Comparison of ENCODE assay signal across 1 cellular context in the genomic region with DNA sequence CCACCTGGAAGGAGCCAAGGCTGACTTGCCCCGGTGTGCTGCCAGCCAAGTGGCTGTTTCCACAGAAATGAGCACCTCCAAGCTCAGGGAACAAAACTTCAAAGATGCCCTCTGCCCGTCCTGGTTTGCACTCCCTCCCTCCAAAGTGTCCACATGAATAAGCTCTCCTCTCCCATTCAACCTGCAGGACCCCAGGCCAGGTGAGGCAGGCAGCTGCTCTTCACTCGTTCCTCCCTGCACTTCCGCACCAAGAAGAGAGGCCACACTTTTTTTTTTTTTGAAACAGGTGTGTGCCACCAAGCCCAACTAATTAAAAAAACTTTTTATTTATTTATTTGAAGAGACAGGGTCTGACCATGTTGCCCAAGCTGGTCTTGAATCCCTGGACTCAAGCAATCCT.
TF ChIP-seq lines count a peak whose summit lies in the region.

No MANE protein-coding gene starts in this region.

TF ChIP-seq in GM23338, 12 proteins besides CTCF, POLR2A, EP300 and RAD21 (continued from another document):
- TF ChIP-seq, protein P1, sequence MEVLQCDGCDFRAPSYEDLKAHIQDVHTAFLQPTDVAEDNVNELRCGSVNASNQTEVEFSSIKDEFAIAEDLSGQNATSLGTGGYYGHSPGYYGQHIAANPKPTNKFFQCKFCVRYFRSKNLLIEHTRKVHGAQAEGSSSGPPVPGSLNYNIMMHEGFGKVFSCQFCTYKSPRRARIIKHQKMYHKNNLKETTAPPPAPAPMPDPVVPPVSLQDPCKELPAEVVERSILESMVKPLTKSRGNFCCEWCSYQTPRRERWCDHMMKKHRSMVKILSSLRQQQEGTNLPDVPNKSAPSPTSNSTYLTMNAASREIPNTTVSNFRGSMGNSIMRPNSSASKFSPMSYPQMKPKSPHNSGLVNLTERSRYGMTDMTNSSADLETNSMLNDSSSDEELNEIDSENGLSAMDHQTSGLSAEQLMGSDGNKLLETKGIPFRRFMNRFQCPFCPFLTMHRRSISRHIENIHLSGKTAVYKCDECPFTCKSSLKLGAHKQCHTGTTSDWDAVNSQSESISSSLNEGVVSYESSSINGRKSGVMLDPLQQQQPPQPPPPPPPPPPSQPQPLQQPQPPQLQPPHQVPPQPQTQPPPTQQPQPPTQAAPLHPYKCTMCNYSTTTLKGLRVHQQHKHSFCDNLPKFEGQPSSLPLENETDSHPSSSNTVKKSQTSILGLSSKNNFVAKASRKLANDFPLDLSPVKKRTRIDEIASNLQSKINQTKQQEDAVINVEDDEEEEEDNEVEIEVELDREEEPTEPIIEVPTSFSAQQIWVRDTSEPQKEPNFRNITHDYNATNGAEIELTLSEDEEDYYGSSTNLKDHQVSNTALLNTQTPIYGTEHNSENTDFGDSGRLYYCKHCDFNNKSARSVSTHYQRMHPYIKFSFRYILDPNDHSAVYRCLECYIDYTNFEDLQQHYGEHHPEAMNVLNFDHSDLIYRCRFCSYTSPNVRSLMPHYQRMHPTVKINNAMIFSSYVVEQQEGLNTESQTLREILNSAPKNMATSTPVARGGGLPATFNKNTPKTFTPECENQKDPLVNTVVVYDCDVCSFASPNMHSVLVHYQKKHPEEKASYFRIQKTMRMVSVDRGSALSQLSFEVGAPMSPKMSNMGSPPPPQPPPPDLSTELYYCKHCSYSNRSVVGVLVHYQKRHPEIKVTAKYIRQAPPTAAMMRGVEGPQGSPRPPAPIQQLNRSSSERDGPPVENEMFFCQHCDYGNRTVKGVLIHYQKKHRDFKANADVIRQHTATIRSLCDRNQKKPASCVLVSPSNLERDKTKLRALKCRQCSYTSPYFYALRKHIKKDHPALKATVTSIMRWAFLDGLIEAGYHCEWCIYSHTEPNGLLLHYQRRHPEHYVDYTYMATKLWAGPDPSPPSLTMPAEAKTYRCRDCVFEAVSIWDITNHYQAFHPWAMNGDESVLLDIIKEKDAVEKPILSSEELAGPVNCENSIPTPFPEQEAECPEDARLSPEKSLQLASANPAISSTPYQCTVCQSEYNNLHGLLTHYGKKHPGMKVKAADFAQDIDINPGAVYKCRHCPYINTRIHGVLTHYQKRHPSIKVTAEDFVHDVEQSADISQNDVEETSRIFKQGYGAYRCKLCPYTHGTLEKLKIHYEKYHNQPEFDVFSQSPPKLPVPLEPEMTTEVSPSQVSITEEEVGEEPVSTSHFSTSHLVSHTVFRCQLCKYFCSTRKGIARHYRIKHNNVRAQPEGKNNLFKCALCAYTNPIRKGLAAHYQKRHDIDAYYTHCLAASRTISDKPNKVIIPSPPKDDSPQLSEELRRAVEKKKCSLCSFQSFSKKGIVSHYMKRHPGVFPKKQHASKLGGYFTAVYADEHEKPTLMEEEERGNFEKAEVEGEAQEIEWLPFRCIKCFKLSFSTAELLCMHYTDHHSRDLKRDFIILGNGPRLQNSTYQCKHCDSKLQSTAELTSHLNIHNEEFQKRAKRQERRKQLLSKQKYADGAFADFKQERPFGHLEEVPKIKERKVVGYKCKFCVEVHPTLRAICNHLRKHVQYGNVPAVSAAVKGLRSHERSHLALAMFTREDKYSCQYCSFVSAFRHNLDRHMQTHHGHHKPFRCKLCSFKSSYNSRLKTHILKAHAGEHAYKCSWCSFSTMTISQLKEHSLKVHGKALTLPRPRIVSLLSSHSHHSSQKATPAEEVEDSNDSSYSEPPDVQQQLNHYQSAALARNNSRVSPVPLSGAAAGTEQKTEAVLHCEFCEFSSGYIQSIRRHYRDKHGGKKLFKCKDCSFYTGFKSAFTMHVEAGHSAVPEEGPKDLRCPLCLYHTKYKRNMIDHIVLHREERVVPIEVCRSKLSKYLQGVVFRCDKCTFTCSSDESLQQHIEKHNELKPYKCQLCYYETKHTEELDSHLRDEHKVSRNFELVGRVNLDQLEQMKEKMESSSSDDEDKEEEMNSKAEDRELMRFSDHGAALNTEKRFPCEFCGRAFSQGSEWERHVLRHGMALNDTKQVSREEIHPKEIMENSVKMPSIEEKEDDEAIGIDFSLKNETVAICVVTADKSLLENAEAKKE (CRISPR knock-in tag; IDR thresholded peaks at IDR 0.05): no peak
- no peak for TF ChIP-seq ZNF114 (CRISPR knock-in tag; IDR thresholded peaks at IDR 0.05)
- TF ChIP-seq STAT1 (IDR thresholded peaks at IDR 0.05; ENCODE audit: unreplicated experiment): no peak
- TF ChIP-seq, protein P2, sequence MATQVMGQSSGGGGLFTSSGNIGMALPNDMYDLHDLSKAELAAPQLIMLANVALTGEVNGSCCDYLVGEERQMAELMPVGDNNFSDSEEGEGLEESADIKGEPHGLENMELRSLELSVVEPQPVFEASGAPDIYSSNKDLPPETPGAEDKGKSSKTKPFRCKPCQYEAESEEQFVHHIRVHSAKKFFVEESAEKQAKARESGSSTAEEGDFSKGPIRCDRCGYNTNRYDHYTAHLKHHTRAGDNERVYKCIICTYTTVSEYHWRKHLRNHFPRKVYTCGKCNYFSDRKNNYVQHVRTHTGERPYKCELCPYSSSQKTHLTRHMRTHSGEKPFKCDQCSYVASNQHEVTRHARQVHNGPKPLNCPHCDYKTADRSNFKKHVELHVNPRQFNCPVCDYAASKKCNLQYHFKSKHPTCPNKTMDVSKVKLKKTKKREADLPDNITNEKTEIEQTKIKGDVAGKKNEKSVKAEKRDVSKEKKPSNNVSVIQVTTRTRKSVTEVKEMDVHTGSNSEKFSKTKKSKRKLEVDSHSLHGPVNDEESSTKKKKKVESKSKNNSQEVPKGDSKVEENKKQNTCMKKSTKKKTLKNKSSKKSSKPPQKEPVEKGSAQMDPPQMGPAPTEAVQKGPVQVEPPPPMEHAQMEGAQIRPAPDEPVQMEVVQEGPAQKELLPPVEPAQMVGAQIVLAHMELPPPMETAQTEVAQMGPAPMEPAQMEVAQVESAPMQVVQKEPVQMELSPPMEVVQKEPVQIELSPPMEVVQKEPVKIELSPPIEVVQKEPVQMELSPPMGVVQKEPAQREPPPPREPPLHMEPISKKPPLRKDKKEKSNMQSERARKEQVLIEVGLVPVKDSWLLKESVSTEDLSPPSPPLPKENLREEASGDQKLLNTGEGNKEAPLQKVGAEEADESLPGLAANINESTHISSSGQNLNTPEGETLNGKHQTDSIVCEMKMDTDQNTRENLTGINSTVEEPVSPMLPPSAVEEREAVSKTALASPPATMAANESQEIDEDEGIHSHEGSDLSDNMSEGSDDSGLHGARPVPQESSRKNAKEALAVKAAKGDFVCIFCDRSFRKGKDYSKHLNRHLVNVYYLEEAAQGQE (IDR thresholded peaks at IDR 0.05; ENCODE audit: unreplicated experiment): no peak
- TF ChIP-seq ZNF331 (CRISPR knock-in tag; IDR thresholded peaks at IDR 0.05; ENCODE audit: low read depth): no peak
- TF ChIP-seq EZH2 (IDR thresholded peaks at IDR 0.05; ENCODE audit: low read depth, unreplicated experiment): no peak
- TF ChIP-seq, protein P3, sequence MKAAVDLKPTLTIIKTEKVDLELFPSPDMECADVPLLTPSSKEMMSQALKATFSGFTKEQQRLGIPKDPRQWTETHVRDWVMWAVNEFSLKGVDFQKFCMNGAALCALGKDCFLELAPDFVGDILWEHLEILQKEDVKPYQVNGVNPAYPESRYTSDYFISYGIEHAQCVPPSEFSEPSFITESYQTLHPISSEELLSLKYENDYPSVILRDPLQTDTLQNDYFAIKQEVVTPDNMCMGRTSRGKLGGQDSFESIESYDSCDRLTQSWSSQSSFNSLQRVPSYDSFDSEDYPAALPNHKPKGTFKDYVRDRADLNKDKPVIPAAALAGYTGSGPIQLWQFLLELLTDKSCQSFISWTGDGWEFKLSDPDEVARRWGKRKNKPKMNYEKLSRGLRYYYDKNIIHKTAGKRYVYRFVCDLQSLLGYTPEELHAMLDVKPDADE (IDR thresholded peaks at IDR 0.05): no peak
- no peak for TF ChIP-seq POLR2AphosphoS5 (IDR thresholded peaks at IDR 0.05; ENCODE audit: low read depth)
- TF ChIP-seq JUNB (IDR thresholded peaks at IDR 0.05; ENCODE audit: unreplicated experiment): no peak
- TF ChIP-seq EZH2phosphoT487 (IDR thresholded peaks at IDR 0.05; ENCODE audit: unreplicated experiment): no peak
TF ChIP-seq in GM23338: peak in this region for 0.
